Comparison of ENCODE assay signal across 19 cellular contexts in genomic region chr6:31578058-31578457, GRCh38. TPM values are rescaled to one million over a fixed set of nuclear protein-coding genes. Genes with fewer than 3 reads are reported as not detected.
DNase-seq lines count a peak whose midpoint lies in the region; ATAC-seq, FAIRE-seq and TF ChIP-seq lines count a peak whose summit lies in the region.
"Had no signal": no experiment of that assay in that cellular context is flagged by ENCODE, and none has a peak within 500 bp of the region (broad histone marks: within the 10 kb centered on the region; RNA-seq: fewer than 3 reads in every experiment).

No MANE protein-coding gene starts in this region.

- H3K27ac ChIP-seq in HUES48 (ENCODE audit: low read depth, low read length) (peak overlapping the region; percentile 43), hepatocyte (no peak overlapping the region)
- H3K27ac ChIP-seq: ascending aorta, sigmoid colon, vagina had no signal

- H3K79me2 ChIP-seq in hepatocyte, result no peaks in the 10 kb centered on the region

- no peak for TF ChIP-seq CTCF in hepatocyte (IDR thresholded peaks at IDR 0.05; ENCODE audit: poor library complexity)

- H4K20me1 ChIP-seq in hepatocyte (ENCODE audit: insufficient read depth, poor library complexity, severe bottlenecking), result no peaks in the 10 kb centered on the region

- H3K4me1 Mint-ChIP-seq in T-helper 2 cell treated with Interferon-gamma antibody and Interleukin-4, amounts not matched to agents 5 μg/mL and 100 μg/mL, for 36 hours (ENCODE audit: low read depth), result peaks cover 79% of the 10 kb centered on the region
- peaks cover 76% of the 10 kb centered on the region for H3K4me1 Mint-ChIP-seq in activated T-helper 2 cell treated with anti-CD3 and anti-CD28 coated beads, Interferon-gamma antibody, Interleukin-2, Interleukin-4, amounts not matched to agents 10 μg/mL and 5 μg/mL and 100 μg/mL, durations not matched to agents 14 hours and 24 hours and 36 hours (ENCODE audit: low read depth)
- peaks cover 43 to 87% (median 81%) of the 10 kb centered on the region in 4 donors for H3K4me1 Mint-ChIP-seq in naive thymus-derived CD8-positive, alpha-beta T cell

- H3K4me3 ChIP-seq in HUES48 (ENCODE audit: low read depth, low read length) (no peak overlapping the region), hepatocyte (no peak overlapping the region)
- H3K4me3 ChIP-seq: ascending aorta, sigmoid colon, vagina had no signal

- H3K27ac Mint-ChIP-seq in T-helper 2 cell treated with Interferon-gamma antibody and Interleukin-4, amounts not matched to agents 5 μg/mL and 100 μg/mL, for 36 hours, result peak overlapping the region; percentile 64
- H3K27ac Mint-ChIP-seq in activated T-helper 2 cell treated with anti-CD3 and anti-CD28 coated beads, Interferon-gamma antibody, Interleukin-2, Interleukin-4, amounts not matched to agents 10 μg/mL and 5 μg/mL and 100 μg/mL, durations not matched to agents 14 hours and 24 hours and 36 hours, result peak overlapping the region; percentile 28
- H3K27ac Mint-ChIP-seq in naive thymus-derived CD8-positive, alpha-beta T cell, result peak overlapping the region in 8 of 10 donors; percentile 47 to 100 (median 90)
- H3K27ac Mint-ChIP-seq: dendritic cell treated with granulocyte-macrophage colony-stimulating factor and Interleukin-4, amounts not matched to agents 40 ng/mL and 50 ng/mL, for 4 days had no signal

- no peak for TF ChIP-seq POLR2A in GM12892 (IDR thresholded peaks at IDR 0.05; ENCODE audit: low read depth, low read length)

- no peak for FAIRE-seq in GM12892 (lab: Jason Lieb, UNC)
- FAIRE-seq: G401.6 had no signal

- peaks cover 14% of the 10 kb centered on the region for H3K4me1 ChIP-seq in HUES48 (ENCODE audit: control insufficient read depth, insufficient read depth, low read length)
- H3K4me1 ChIP-seq in hepatocyte (ENCODE audit: insufficient read depth), result peaks cover 2% of the 10 kb centered on the region

- intact Hi-C loops in activated T-helper 2 cell treated with anti-CD3 and anti-CD28 coated beads, Interferon-gamma antibody, Interleukin-2, Interleukin-4, amounts not matched to agents 10 μg/mL and 5 μg/mL and 100 μg/mL, durations not matched to agents 14 hours and 24 hours and 36 hours (cut with micrococcal nuclease), result loop anchor here (10.0 kb wide), 1 partner anchor 247 kb away; the partner anchor contains the start of gene HSPA1B

- peaks cover 8% of the 10 kb centered on the region for H3K27me3 Mint-ChIP-seq in T-helper 2 cell treated with Interferon-gamma antibody and Interleukin-4, amounts not matched to agents 5 μg/mL and 100 μg/mL, for 36 hours (ENCODE audit: low read depth)
- peaks cover 4% of the 10 kb centered on the region for H3K27me3 Mint-ChIP-seq in activated T-helper 2 cell treated with anti-CD3 and anti-CD28 coated beads, Interferon-gamma antibody, Interleukin-2, Interleukin-4, amounts not matched to agents 10 μg/mL and 5 μg/mL and 100 μg/mL, durations not matched to agents 14 hours and 24 hours and 36 hours (ENCODE audit: low read depth)
- no peaks in the 10 kb centered on the region for H3K27me3 Mint-ChIP-seq in naive thymus-derived CD8-positive, alpha-beta T cell

- no peaks in the 10 kb centered on the region for H3K36me3 ChIP-seq in HUES48 (ENCODE audit: control insufficient read depth, insufficient read depth, low read length)
- no peaks in the 10 kb centered on the region for H3K36me3 ChIP-seq in hepatocyte (replicated peaks; ENCODE audit: insufficient read depth, low read depth)
- H3K36me3 ChIP-seq: ascending aorta, sigmoid colon, vagina had no signal

- POLR2A ChIA-PET in naive thymus-derived CD8-positive, alpha-beta T cell (lab: Charles Lee), result interaction anchor here (0.6 to 38.0 kb wide), 5 partner anchors 6 to 394 kb away, joined by 3 to 1584 read pairs (median 68); partner anchors contain the start of genes ATP6V1G2, DXO, LST1 and LTA

- H3K36me3 Mint-ChIP-seq in T-helper 2 cell treated with Interferon-gamma antibody and Interleukin-4, amounts not matched to agents 5 μg/mL and 100 μg/mL, for 36 hours (ENCODE audit: low read depth), result peaks cover 69% of the 10 kb centered on the region
- H3K36me3 Mint-ChIP-seq in activated T-helper 2 cell treated with anti-CD3 and anti-CD28 coated beads, Interferon-gamma antibody, Interleukin-2, Interleukin-4, amounts not matched to agents 10 μg/mL and 5 μg/mL and 100 μg/mL, durations not matched to agents 14 hours and 24 hours and 36 hours (ENCODE audit: low read depth), result peaks cover 57% of the 10 kb centered on the region
- peaks cover 7 to 12% (median 11%) of the 10 kb centered on the region in 3 donors for H3K36me3 Mint-ChIP-seq in naive thymus-derived CD8-positive, alpha-beta T cell

- no peak for DNase-seq in T-helper 2 cell treated with Interferon-gamma antibody and Interleukin-4, amounts not matched to agents 5 μg/mL and 100 μg/mL, for 36 hours (ENCODE audit: low spot score)
- DNase-seq in T-helper 2 cell (no peak), T-helper 9 cell (no peak), GM12892 (ENCODE audit: insufficient read length) (no peak), hepatocyte (ENCODE audit: low spot score) (no peak)
- DNase-seq in activated T-helper 2 cell treated with anti-CD3 and anti-CD28 coated beads, Interferon-gamma antibody, Interleukin-2, Interleukin-4, amounts not matched to agents 10 μg/mL and 5 μg/mL and 100 μg/mL, durations not matched to agents 14 hours and 24 hours and 36 hours (ENCODE audit: low spot score), result no peak
- DNase-seq in naive thymus-derived CD8-positive, alpha-beta T cell, result no peak
- DNase-seq: MV-4-11; SHP77; sigmoid colon; stimulated activated naive CD4-positive, alpha-beta T cell had no signal

- H3K4me2 ChIP-seq in hepatocyte, result no peak overlapping the region

- H3K9me3 Mint-ChIP-seq in T-helper 2 cell treated with Interferon-gamma antibody and Interleukin-4, amounts not matched to agents 5 μg/mL and 100 μg/mL, for 36 hours, result no peaks in the 10 kb centered on the region
- H3K9me3 Mint-ChIP-seq in activated T-helper 2 cell treated with anti-CD3 and anti-CD28 coated beads, Interferon-gamma antibody, Interleukin-2, Interleukin-4, amounts not matched to agents 10 μg/mL and 5 μg/mL and 100 μg/mL, durations not matched to agents 14 hours and 24 hours and 36 hours, result no peaks in the 10 kb centered on the region
- no peaks in the 10 kb centered on the region for H3K9me3 Mint-ChIP-seq in naive thymus-derived CD8-positive, alpha-beta T cell
- H3K9me3 Mint-ChIP-seq: dendritic cell treated with granulocyte-macrophage colony-stimulating factor and Interleukin-4, amounts not matched to agents 40 ng/mL and 50 ng/mL, for 4 days had no signal

- H3K9me2 ChIP-seq in hepatocyte (replicated peaks; ENCODE audit: insufficient read depth), result no peaks in the 10 kb centered on the region

- H3K9ac ChIP-seq in HUES48 (ENCODE audit: low read depth, low read length), result no peak overlapping the region

- no peaks in the 10 kb centered on the region for H3K9me3 ChIP-seq in HUES48 (ENCODE audit: control insufficient read depth, insufficient read depth, low read length)
- no peaks in the 10 kb centered on the region for H3K9me3 ChIP-seq in hepatocyte (ENCODE audit: low read depth)
- H3K9me3 ChIP-seq: ascending aorta, sigmoid colon, vagina had no signal

- H3K27me3 ChIP-seq in HUES48 (ENCODE audit: control insufficient read depth, insufficient read depth, low read length) (peaks cover 23% of the 10 kb centered on the region), hepatocyte (no peaks in the 10 kb centered on the region)
- H3K27me3 ChIP-seq: ascending aorta, sigmoid colon, vagina had no signal

- ATAC-seq in naive thymus-derived CD8-positive, alpha-beta T cell, result no peak

- no peak overlapping the region for H2AFZ ChIP-seq in hepatocyte

- WGBS in hepatocyte (ENCODE audit: low lambda C conversion rate, missing lambda C conversion rate), result 82% methylated on average over 6 of the region's 6 CpGs

- H3K4me3 Mint-ChIP-seq in T-helper 2 cell treated with Interferon-gamma antibody and Interleukin-4, amounts not matched to agents 5 μg/mL and 100 μg/mL, for 36 hours, result peak overlapping the region; percentile 95
- H3K4me3 Mint-ChIP-seq in activated T-helper 2 cell treated with anti-CD3 and anti-CD28 coated beads, Interferon-gamma antibody, Interleukin-2, Interleukin-4, amounts not matched to agents 10 μg/mL and 5 μg/mL and 100 μg/mL, durations not matched to agents 14 hours and 24 hours and 36 hours (ENCODE audit: low read depth), result peak overlapping the region; percentile 76
- peak overlapping the region in 3 of 10 donors; percentile 8 to 99 (median 39) for H3K4me3 Mint-ChIP-seq in naive thymus-derived CD8-positive, alpha-beta T cell

RNA-seq across cellular contexts. Expression of gene TNF, which starts 2.7 kb away (rescaled TPM):
- total RNA-seq in activated T-helper 2 cell treated with anti-CD3 and anti-CD28 coated beads, Interferon-gamma antibody, Interleukin-2, Interleukin-4, amounts not matched to agents 10 μg/mL and 5 μg/mL and 100 μg/mL, durations not matched to agents 14 hours and 24 hours and 36 hours, result 94.4 and 96.8 TPM in 2 replicates
- total RNA-seq in naive thymus-derived CD8-positive, alpha-beta T cell, result 1 to 10 TPM; 2.1 to 2.3 TPM
- polyA plus RNA-seq in naive thymus-derived CD8-positive, alpha-beta T cell, result under 1 TPM; 0.11 to 0.53 (median 0.37) TPM
- polyA plus RNA-seq in GM12892 (2012; ENCODE audit: missing spikeins), result 56.7 TPM
- total RNA-seq in hepatocyte, result 0.63 TPM in 1 of 2 replicates, not detected in the other
- polyA plus RNA-seq in hepatocyte, result 0.91 and 1.3 TPM in 2 replicates
- total RNA-seq: A172, HT1080, vagina had no signal

RNA-seq across cellular contexts. Expression of gene LTB, which starts 4.2 kb away (rescaled TPM):
- 16.3 and 16.6 TPM in 2 replicates for total RNA-seq in activated T-helper 2 cell treated with anti-CD3 and anti-CD28 coated beads, Interferon-gamma antibody, Interleukin-2, Interleukin-4, amounts not matched to agents 10 μg/mL and 5 μg/mL and 100 μg/mL, durations not matched to agents 14 hours and 24 hours and 36 hours
- total RNA-seq in naive thymus-derived CD8-positive, alpha-beta T cell, result 100 to 1,000 TPM; 450 to 469 TPM
- polyA plus RNA-seq in naive thymus-derived CD8-positive, alpha-beta T cell, result 1,000 to 10,000 TPM in 2 of 3 donors, 100 to 1,000 TPM in 1; 707 to 1,760 (median 1,173) TPM
- polyA plus RNA-seq in GM12892 (2012; ENCODE audit: missing spikeins), result 31.3 TPM
- 2.4 and 4.0 TPM in 2 replicates for total RNA-seq in hepatocyte
- 6.0 and 10.6 TPM in 2 replicates for polyA plus RNA-seq in hepatocyte
- total RNA-seq: A172, ascending aorta, HT1080 had no signal

RNA-seq across cellular contexts. Expression of gene LTA, which starts 6.0 kb away (rescaled TPM):
- total RNA-seq in activated T-helper 2 cell treated with anti-CD3 and anti-CD28 coated beads, Interferon-gamma antibody, Interleukin-2, Interleukin-4, amounts not matched to agents 10 μg/mL and 5 μg/mL and 100 μg/mL, durations not matched to agents 14 hours and 24 hours and 36 hours, result 293 and 308 TPM in 2 replicates
- total RNA-seq in naive thymus-derived CD8-positive, alpha-beta T cell, result 10 to 100 TPM; 14.3 to 16.2 TPM
- 10 to 100 TPM; 11.0 to 40.1 (median 29.9) TPM for polyA plus RNA-seq in naive thymus-derived CD8-positive, alpha-beta T cell
- polyA plus RNA-seq in GM12892 (2012; ENCODE audit: missing spikeins), result 139 TPM
- total RNA-seq in hepatocyte, result not detected in 2 replicates
- not detected in 2 replicates for polyA plus RNA-seq in hepatocyte
- total RNA-seq: A172, ascending aorta, HT1080, liver, sigmoid colon, vagina had no signal

RNA-seq across cellular contexts. Expression of gene LST1, which starts 8.0 kb away (rescaled TPM):
- total RNA-seq in activated T-helper 2 cell treated with anti-CD3 and anti-CD28 coated beads, Interferon-gamma antibody, Interleukin-2, Interleukin-4, amounts not matched to agents 10 μg/mL and 5 μg/mL and 100 μg/mL, durations not matched to agents 14 hours and 24 hours and 36 hours, result 10.2 and 14.6 TPM in 2 replicates
- total RNA-seq in naive thymus-derived CD8-positive, alpha-beta T cell, result 10 to 100 TPM; 13.7 to 19.1 TPM
- polyA plus RNA-seq in naive thymus-derived CD8-positive, alpha-beta T cell, result 10 to 100 TPM; 13.4 to 18.0 (median 15.0) TPM
- 20.2 TPM for polyA plus RNA-seq in GM12892 (2012; ENCODE audit: missing spikeins)
- not detected in 2 replicates for total RNA-seq in hepatocyte
- 1.5 and 2.4 TPM in 2 replicates for polyA plus RNA-seq in hepatocyte
- total RNA-seq: A172, HT1080, vagina had no signal

RNA-seq across cellular contexts. Expression of gene NCR3, which starts 14.7 kb away (rescaled TPM):
- total RNA-seq in activated T-helper 2 cell treated with anti-CD3 and anti-CD28 coated beads, Interferon-gamma antibody, Interleukin-2, Interleukin-4, amounts not matched to agents 10 μg/mL and 5 μg/mL and 100 μg/mL, durations not matched to agents 14 hours and 24 hours and 36 hours, result 8.0 and 9.3 TPM in 2 replicates
- 1 to 10 TPM; 8.5 to 8.8 TPM for total RNA-seq in naive thymus-derived CD8-positive, alpha-beta T cell
- polyA plus RNA-seq in naive thymus-derived CD8-positive, alpha-beta T cell, result 10 to 100 TPM; 54.3 to 86.3 (median 76.0) TPM
- polyA plus RNA-seq in GM12892 (2012; ENCODE audit: missing spikeins), result 14.7 TPM
- total RNA-seq in hepatocyte, result not detected in 2 replicates
- not detected in 2 replicates for polyA plus RNA-seq in hepatocyte
- total RNA-seq: A172, ascending aorta, HT1080, sigmoid colon, vagina had no signal

Comparison
In these comparisons a context has a peak if more than half of its experiments do, and no peak if none do; other contexts are left out.
1. H3K27ac Mint-ChIP-seq: peak in every context shown above with its lines; median percentile 90 in naive thymus-derived CD8-positive, alpha-beta T cell; 64 in T-helper 2 cell treated with Interferon-gamma antibody and Interleukin-4, amounts not matched to agents 5 μg/mL and 100 μg/mL, for 36 hours; 28 in activated T-helper 2 cell treated with anti-CD3 and anti-CD28 coated beads, Interferon-gamma antibody, Interleukin-2, Interleukin-4, amounts not matched to agents 10 μg/mL and 5 μg/mL and 100 μg/mL, durations not matched to agents 14 hours and 24 hours and 36 hours.
2. RNA of gene TNF, which starts 2.7 kb away (total RNA-seq): 94.4 to 96.8 TPM in activated T-helper 2 cell treated with anti-CD3 and anti-CD28 coated beads, Interferon-gamma antibody, Interleukin-2, Interleukin-4, amounts not matched to agents 10 μg/mL and 5 μg/mL and 100 μg/mL, durations not matched to agents 14 hours and 24 hours and 36 hours; 2.1 to 2.3 TPM in naive thymus-derived CD8-positive, alpha-beta T cell and 0.63 TPM in hepatocyte; every median in the first group is over 10 times any median in the second.
3. RNA of gene LTB, which starts 4.2 kb away (total RNA-seq): 450 to 469 TPM in naive thymus-derived CD8-positive, alpha-beta T cell; 16.3 to 16.6 TPM in activated T-helper 2 cell treated with anti-CD3 and anti-CD28 coated beads, Interferon-gamma antibody, Interleukin-2, Interleukin-4, amounts not matched to agents 10 μg/mL and 5 μg/mL and 100 μg/mL, durations not matched to agents 14 hours and 24 hours and 36 hours and 2.4 to 4.0 TPM in hepatocyte; every median in the first group is over 10 times any median in the second.
4. RNA of gene LTA, which starts 6.0 kb away (total RNA-seq): 293 to 308 TPM in activated T-helper 2 cell treated with anti-CD3 and anti-CD28 coated beads, Interferon-gamma antibody, Interleukin-2, Interleukin-4, amounts not matched to agents 10 μg/mL and 5 μg/mL and 100 μg/mL, durations not matched to agents 14 hours and 24 hours and 36 hours; 14.3 to 16.2 TPM in naive thymus-derived CD8-positive, alpha-beta T cell and not detected in hepatocyte; every median in the first group is over 10 times any median in the second.